Comparison of ENCODE assay signal across 20 cellular contexts in the genomic region with DNA sequence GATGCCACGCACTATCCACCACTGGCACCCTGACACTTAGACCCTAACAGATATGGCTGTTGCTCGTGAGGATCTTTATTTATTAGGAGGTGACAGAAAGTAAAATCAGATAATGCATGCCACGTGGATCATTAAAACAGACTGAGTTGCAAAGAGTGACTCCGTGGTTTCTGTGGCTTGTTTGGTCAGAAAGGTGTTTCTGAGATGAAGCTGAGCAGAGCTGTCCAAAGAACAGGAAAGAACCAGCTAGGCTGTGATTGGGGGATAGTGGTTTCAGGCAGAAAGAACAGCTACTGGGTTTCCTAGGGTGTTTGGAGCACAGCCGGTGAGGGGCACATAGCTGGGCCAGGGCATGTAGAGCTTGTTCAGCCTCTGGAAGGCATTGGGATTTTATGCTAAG. TPM values are rescaled to one million over a fixed set of nuclear protein-coding genes. Genes with fewer than 3 reads are reported as not detected.
DNase-seq lines count a peak whose midpoint lies in the region; ATAC-seq and FAIRE-seq lines count a peak whose summit lies in the region.
"Had no signal": no experiment of that assay in that cellular context is flagged by ENCODE, and none has a peak within 500 bp of the region (broad histone marks: within the 10 kb centered on the region; RNA-seq: fewer than 3 reads in every experiment).

No MANE protein-coding gene starts in this region.

- no peaks in the 10 kb centered on the region for H3K27me3 Mint-ChIP-seq in activated CD8-positive, alpha-beta memory T cell treated with anti-CD3 and anti-CD28 coated beads, Interleukin-2, amount 10 ng/mL, durations not matched to agents 7 days and 5 days
- H3K27me3 Mint-ChIP-seq in naive thymus-derived CD8-positive, alpha-beta T cell: no peaks in the 10 kb centered on the region
- H3K27me3 Mint-ChIP-seq: activated B cell treated with CpG ODN at 0.5 μM for 24 hours; IgD-negative memory B cell; stimulated activated naive B cell treated with anti-CD40 and anti-IgM and Interleukin-4, amounts not matched to agents 10 μg/mL and 1 μg/mL and 100 μg/mL, for 72 hours had no signal

- peak; percentile 36 for ATAC-seq in activated CD8-positive, alpha-beta memory T cell treated with anti-CD3 and anti-CD28 coated beads, Interleukin-2, amount 10 ng/mL, durations not matched to agents 7 days and 5 days
- ATAC-seq in HG02678 (IDR thresholded peaks at IDR 0.05; ENCODE audit: unreplicated experiment): peak; percentile 42
- ATAC-seq in naive thymus-derived CD8-positive, alpha-beta T cell: no peak
- ATAC-seq in GM21381 (IDR thresholded peaks at IDR 0.05; ENCODE audit: unreplicated experiment): no peak
- ATAC-seq: A549; left colon; stimulated activated naive B cell treated with anti-CD40 and anti-IgM and Interleukin-4, amounts not matched to agents 10 μg/mL and 1 μg/mL and 100 μg/mL, for 72 hours had no signal

- H3K27ac Mint-ChIP-seq in activated CD8-positive, alpha-beta memory T cell treated with anti-CD3 and anti-CD28 coated beads, Interleukin-2, amount 10 ng/mL, durations not matched to agents 7 days and 5 days: peak overlapping the region; percentile 26
- peak overlapping the region in 8 of 10 donors; percentile 1 to 85 (median 48) for H3K27ac Mint-ChIP-seq in naive thymus-derived CD8-positive, alpha-beta T cell
- H3K27ac Mint-ChIP-seq: activated B cell treated with CpG ODN at 0.5 μM for 24 hours; mesothelial cell of epicardium; stimulated activated naive B cell treated with anti-CD40 and anti-IgM and Interleukin-4, amounts not matched to agents 10 μg/mL and 1 μg/mL and 100 μg/mL, for 72 hours had no signal

- H3K36me3 Mint-ChIP-seq in activated CD8-positive, alpha-beta memory T cell treated with anti-CD3 and anti-CD28 coated beads, Interleukin-2, amount 10 ng/mL, durations not matched to agents 7 days and 5 days: peaks cover 70% of the 10 kb centered on the region
- H3K36me3 Mint-ChIP-seq in naive thymus-derived CD8-positive, alpha-beta T cell: peaks cover 11 to 83% (median 40%) of the 10 kb centered on the region in 3 donors

- peak; percentile 64 for DNase-seq in activated CD8-positive, alpha-beta memory T cell treated with anti-CD3 and anti-CD28 coated beads, Interleukin-2, amount 10 ng/mL, durations not matched to agents 7 days and 5 days
- no peak for DNase-seq in activated CD8-positive, alpha-beta memory T cell treated with anti-CD3 and anti-CD28 coated beads for 24 hours
- DNase-seq in astrocyte of the hippocampus (ENCODE audit: low read depth, low spot score) (peak; percentile 29), CD1c-positive myeloid dendritic cell (ENCODE audit: extremely low spot score) (no peak), RCC 7860 (ENCODE audit: low spot score) (no peak)
- no peak for DNase-seq in naive thymus-derived CD8-positive, alpha-beta T cell
- DNase-seq: activated B cell treated with CpG ODN at 0.5 μM for 24 hours; activated effector memory CD4-positive, alpha-beta T cell treated with anti-CD3 and anti-CD28 coated beads, Interleukin-2, amount 50 U/mL, for 16 hours; left colon; NCI-H2029; NCI-H510A; Right ventricle myocardium superior; stimulated activated naive B cell treated with anti-CD40 and anti-IgM and Interleukin-4, amounts not matched to agents 10 μg/mL and 1 μg/mL and 100 μg/mL, for 72 hours; transverse colon had no signal

- H3K9me3 Mint-ChIP-seq in activated CD8-positive, alpha-beta memory T cell treated with anti-CD3 and anti-CD28 coated beads, Interleukin-2, amount 10 ng/mL, durations not matched to agents 7 days and 5 days (ENCODE audit: low read depth): no peaks in the 10 kb centered on the region
- H3K9me3 Mint-ChIP-seq in naive thymus-derived CD8-positive, alpha-beta T cell: peaks cover 0 to 4% (median 0%) of the 10 kb centered on the region in 9 donors
- H3K9me3 Mint-ChIP-seq: IgD-negative memory B cell; mesothelial cell of epicardium; stimulated activated naive B cell treated with anti-CD40 and anti-IgM and Interleukin-4, amounts not matched to agents 10 μg/mL and 1 μg/mL and 100 μg/mL, for 72 hours had no signal

- POLR2A ChIA-PET in naive thymus-derived CD8-positive, alpha-beta T cell (lab: Charles Lee): no interaction called here

- H3K4me3 Mint-ChIP-seq in activated CD8-positive, alpha-beta memory T cell treated with anti-CD3 and anti-CD28 coated beads, Interleukin-2, amount 10 ng/mL, durations not matched to agents 7 days and 5 days: no peak overlapping the region
- peak overlapping the region in 1 of 10 donors; percentile 20 for H3K4me3 Mint-ChIP-seq in naive thymus-derived CD8-positive, alpha-beta T cell
- H3K4me3 Mint-ChIP-seq: activated B cell treated with CpG ODN at 0.5 μM for 24 hours; IgD-negative memory B cell; mesothelial cell of epicardium; stimulated activated naive B cell treated with anti-CD40 and anti-IgM and Interleukin-4, amounts not matched to agents 10 μg/mL and 1 μg/mL and 100 μg/mL, for 72 hours had no signal

- CTCF ChIA-PET in activated CD8-positive, alpha-beta memory T cell treated with anti-CD3 and anti-CD28 coated beads, Interleukin-2, amount 10 ng/mL, durations not matched to agents 7 days and 5 days (lab: Charles Lee): interaction anchor here (1.4 to 5.7 kb wide), 2 partner anchors 29 to 32 kb away, joined by 11 to 25 read pairs; no protein-coding TSS in a partner anchor

- H3K4me1 Mint-ChIP-seq in activated CD8-positive, alpha-beta memory T cell treated with anti-CD3 and anti-CD28 coated beads, Interleukin-2, amount 10 ng/mL, durations not matched to agents 7 days and 5 days: peaks cover 27% of the 10 kb centered on the region
- peaks cover 10 to 22% (median 19%) of the 10 kb centered on the region in 4 donors for H3K4me1 Mint-ChIP-seq in naive thymus-derived CD8-positive, alpha-beta T cell
- H3K4me1 Mint-ChIP-seq: activated B cell treated with CpG ODN at 0.5 μM for 24 hours, mesothelial cell of epicardium had no signal

- FAIRE-seq in RCC 7860 (lab: Jason Lieb, UNC): no peak
- FAIRE-seq: A549, H1 had no signal

RNA-seq across cellular contexts. Expression of gene CSGALNACT2, which starts 34.4 kb away (rescaled TPM):
- 10 to 100 TPM; 38.0 to 39.7 TPM for total RNA-seq in activated CD8-positive, alpha-beta memory T cell treated with anti-CD3 and anti-CD28 coated beads, Interleukin-2, amount 10 ng/mL, durations not matched to agents 7 days and 5 days
- 10 to 100 TPM; 56.9 to 61.0 TPM for total RNA-seq in naive thymus-derived CD8-positive, alpha-beta T cell
- polyA plus RNA-seq in naive thymus-derived CD8-positive, alpha-beta T cell: 10 to 100 TPM; 15.0 to 20.0 (median 16.2) TPM

Comparison
In these comparisons a context has a peak if more than half of its experiments do, and no peak if none do; other contexts are left out.
1. DNase-seq: peak in activated CD8-positive, alpha-beta memory T cell treated with anti-CD3 and anti-CD28 coated beads, Interleukin-2, amount 10 ng/mL, durations not matched to agents 7 days and 5 days (single experiment) and astrocyte of the hippocampus (single experiment); none in activated CD8-positive, alpha-beta memory T cell treated with anti-CD3 and anti-CD28 coated beads for 24 hours (single experiment), naive thymus-derived CD8-positive, alpha-beta T cell (0 of 10), CD1c-positive myeloid dendritic cell (single experiment) and RCC 7860 (single experiment).
2. ATAC-seq: peak in activated CD8-positive, alpha-beta memory T cell treated with anti-CD3 and anti-CD28 coated beads, Interleukin-2, amount 10 ng/mL, durations not matched to agents 7 days and 5 days (single experiment) and HG02678 (single experiment); none in naive thymus-derived CD8-positive, alpha-beta T cell (0 of 2) and GM21381 (single experiment).